In the genomic region with DNA sequence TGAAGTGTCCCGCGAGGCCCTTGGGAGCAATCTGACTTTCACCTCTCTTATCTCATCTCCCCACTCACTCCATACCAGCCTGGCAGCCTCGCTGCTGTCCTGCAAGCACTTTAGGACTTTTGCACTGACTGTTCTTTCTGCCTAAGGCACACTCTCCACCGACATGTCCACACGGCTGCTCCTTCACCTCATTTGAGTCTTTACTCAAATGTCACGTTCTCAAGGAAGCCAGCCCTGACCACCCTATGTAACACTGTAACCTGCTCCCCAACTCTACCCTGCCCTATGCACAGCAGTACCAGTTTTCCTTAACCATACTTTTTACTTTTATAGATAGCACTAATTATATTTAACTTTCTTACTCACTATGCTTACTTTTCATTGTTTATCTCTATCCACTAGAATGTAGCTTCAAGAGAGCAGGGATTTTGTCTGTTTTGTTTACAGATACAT, we compare ENCODE assay signal across 16 cellular contexts. TPM values are rescaled to one million over a fixed set of nuclear protein-coding genes. Genes with fewer than 3 reads are reported as not detected.
A peak's percentile ranks its signal among the peaks of the same experiment; 100 is the strongest.
DNase-seq lines count a peak whose midpoint lies in the region; ATAC-seq and TF ChIP-seq lines count a peak whose summit lies in the region.
"Had no signal": no experiment of that assay in that cellular context is flagged by ENCODE, and none has a peak within 500 bp of the region (broad histone marks: within the 10 kb centered on the region; RNA-seq: fewer than 3 reads in every experiment).

No MANE protein-coding gene starts in this region.

- no peaks in the 10 kb centered on the region for H3K9me3 ChIP-seq in lower lobe of right lung
- H3K9me3 ChIP-seq: Peyer's patch, suprapubic skin had no signal

- peak; percentile 9 for DNase-seq in H4 (ENCODE audit: low spot score)
- peak; percentile 96 for DNase-seq in NCI-H748 treated with DMSO at 0.1 percent for 48 hours (lab: John Stamatoyannopoulos, UW)
- DNase-seq in lower lobe of right lung = peak; percentile 63
- DNase-seq in cortex of kidney (lab: John Stamatoyannopoulos, UW) = no peak
- DNase-seq in GM19238 (ENCODE audit: insufficient read length, low spot score) = no peak
- no peak for DNase-seq in CD1c-positive myeloid dendritic cell (ENCODE audit: extremely low spot score)
- DNase-seq: effector memory CD4-positive, alpha-beta T cell; KBM-7; occipital lobe; Peyer's patch; stimulated activated CD4-positive, alpha-beta T cell treated with anti-CD3 and anti-CD28 coated beads, Interleukin-4, amount 100 ng/mL, for 24 hours; stimulated activated CD8-positive, alpha-beta memory T cell treated with anti-CD3 and anti-CD28 coated beads, Interleukin-4, amount 100 ng/mL, for 48 hours had no signal

- ATAC-seq in lower lobe of right lung = peak; percentile 86 to 87
- ATAC-seq in HG03432 (IDR thresholded peaks at IDR 0.05; ENCODE audit: unreplicated experiment) = no peak

- H3K27me3 ChIP-seq in lower lobe of right lung (ENCODE audit: low read depth) = no peaks in the 10 kb centered on the region
- H3K27me3 ChIP-seq: Peyer's patch, suprapubic skin had no signal

- no peaks in the 10 kb centered on the region for H3K36me3 ChIP-seq in lower lobe of right lung
- H3K36me3 ChIP-seq: Peyer's patch, suprapubic skin had no signal

- TF ChIP-seq CTCF in C4-2B (conservative IDR thresholded peaks at IDR 0.05) = no peak
- TF ChIP-seq CTCF in lower lobe of right lung (IDR thresholded peaks at IDR 0.05) = no peak

- no peaks in the 10 kb centered on the region for H3K4me1 ChIP-seq in lower lobe of right lung
- H3K4me1 ChIP-seq: Peyer's patch, suprapubic skin had no signal

- peak overlapping the region; percentile 5 for H3K4me3 ChIP-seq in lower lobe of right lung
- H3K4me3 ChIP-seq: Peyer's patch, suprapubic skin had no signal

- intact Hi-C loops in lower lobe of right lung (cut with DNase I) = no loop called here

- H3K27ac ChIP-seq in C4-2B (peak overlapping the region; percentile 97), lower lobe of right lung (no peak overlapping the region)
- H3K27ac ChIP-seq: HL-60, Peyer's patch, suprapubic skin had no signal

RNA-seq across cellular contexts. Expression of a gene that starts 32.0 kb away (rescaled TPM):
- total RNA-seq in H4 (2014; rRNA removed; shearing (Covaris generic)) = 4.1 and 4.4 TPM in 2 replicates
- total RNA-seq in lower lobe of right lung = 14.9 TPM

Comparison
In these comparisons a context has a peak if more than half of its experiments do, and no peak if none do; other contexts are left out.
1. DNase-seq: peak in H4 (single experiment), NCI-H748 treated with DMSO at 0.1 percent for 48 hours (single experiment) and lower lobe of right lung (single experiment); none in cortex of kidney (single experiment), GM19238 (single experiment) and CD1c-positive myeloid dendritic cell (single experiment).